Comparison of ENCODE assay signal across 27 cellular contexts in genomic region chr10:78957471-78958039, GRCh38.
A peak's percentile ranks its signal among the peaks of the same experiment; 100 is the strongest.
DNase-seq lines count a peak whose midpoint lies in the region; ATAC-seq and TF ChIP-seq lines count a peak whose summit lies in the region.
"Had no signal": no experiment of that assay in that cellular context is flagged by ENCODE, and none has a peak within 500 bp of the region (broad histone marks: within the 10 kb centered on the region; RNA-seq: fewer than 3 reads in every experiment).

No MANE protein-coding gene starts in this region.

- in situ Hi-C loops in GM23248 (cut with MboI) = no loop called here

- H3F3A ChIP-seq in GM23248 (ENCODE audit: insufficient read depth) = peaks cover 15% of the 10 kb centered on the region
- no peaks in the 10 kb centered on the region for H3F3A ChIP-seq in PC-3 (ENCODE audit: low read length, unreplicated experiment)

- DNase-seq in GM23248 = peak; percentile 82
- DNase-seq in PC-3 = peak; percentile 49
- no peak for DNase-seq in central memory CD8-positive, alpha-beta T cell (ENCODE audit: low spot score in 2 of 2)
- DNase-seq in smooth muscle cell of the brain vasculature (ENCODE audit: low read depth, low spot score) = peak; percentile 24
- no peak for DNase-seq in hepatic stellate cell (ENCODE audit: low spot score)
- no peak for DNase-seq in stimulated activated CD8-positive, alpha-beta memory T cell treated with anti-CD3 and anti-CD28 coated beads, Interleukin-4, amount 100 ng/mL, for 48 hours
- DNase-seq: activated CD4-positive, alpha-beta T cell treated with anti-CD3 and anti-CD28 coated beads, Interleukin-2, amount 50 U/mL, for 48 hours; activated CD8-positive, alpha-beta memory T cell treated with anti-CD3 and anti-CD28 coated beads, Interleukin-2, amount 50 U/mL, for 4 hours; activated naive CD4-positive, alpha-beta T cell treated with anti-CD3 and anti-CD28 coated beads, Interleukin-2, amount 50 U/mL, for 16 hours; Caco-2; cerebellar nuclear complex; DMS79 treated with DMSO at 0.1 percent for 48 hours; natural killer cell; NCI-H2081; NCI-H748 treated with DMSO at 0.1 percent for 48 hours; ovary; retina; RPMI8226; stimulated activated CD4-positive, alpha-beta T cell treated with anti-CD3 and anti-CD28 coated beads, Interleukin-2, amount 100 ng/mL, for 24 hours; T-helper 1 cell; transverse colon had no signal

- H3K36me3 Mint-ChIP-seq in central memory CD8-positive, alpha-beta T cell (ENCODE audit: insufficient read depth) = no peaks in the 10 kb centered on the region
- H3K36me3 Mint-ChIP-seq: IgD-negative memory B cell, natural killer cell had no signal

- H3K27me3 ChIP-seq in GM23248 (replicated peaks; ENCODE audit: insufficient read depth) = no peaks in the 10 kb centered on the region
- H3K27me3 ChIP-seq in PC-3 (ENCODE audit: low read length) = no peaks in the 10 kb centered on the region
- H3K27me3 ChIP-seq: ovary, transverse colon had no signal

- H3K4me1 ChIP-seq in GM23248 (ENCODE audit: insufficient read depth) = peaks cover 3% of the 10 kb centered on the region
- H3K4me1 ChIP-seq in PC-3 (ENCODE audit: insufficient read depth, low read length) = peaks cover 15% of the 10 kb centered on the region
- H3K4me1 ChIP-seq: Caco-2 had no signal

- no peaks in the 10 kb centered on the region for H3K27me3 Mint-ChIP-seq in central memory CD8-positive, alpha-beta T cell
- H3K27me3 Mint-ChIP-seq: IgD-negative memory B cell had no signal

- H3K9me3 ChIP-seq in GM23248 (ENCODE audit: low read depth) (no peaks in the 10 kb centered on the region), PC-3 (ENCODE audit: low read length) (no peaks in the 10 kb centered on the region)
- H3K9me3 ChIP-seq: Caco-2, ovary, transverse colon had no signal

- H3K9me3 Mint-ChIP-seq in central memory CD8-positive, alpha-beta T cell = no peaks in the 10 kb centered on the region
- H3K9me3 Mint-ChIP-seq: activated T-helper 1 cell treated with anti-CD3 and anti-CD28 coated beads, Interleukin-12 subunit alpha, Interleukin-12 subunit beta, Interleukin-2, Interleukin-4 antibody, amounts not matched to agents 30 ng/mL and 10 ng/mL and 1 ng/mL, durations not matched to agents 14 hours and 24 hours and 36 hours; GM23338; IgD-negative memory B cell; natural killer cell had no signal

- 28 to 36% methylated on average over 2 of the region's 2 CpGs for WGBS in GM23248 (ENCODE audit: low coverage in 1 of 2, low lambda C conversion rate in 2 of 2, missing lambda C conversion rate in 2 of 2), 2 experiments

- no TSS peak for BruUV-seq in PC-3 (replicated peaks; lab: Mats Ljungman, UMichigan)

- intact Hi-C loops in PC-3 (cut with micrococcal nuclease) = no loop called here

- TF ChIP-seq CTCF in PC-3 (conservative IDR thresholded peaks at IDR 0.05; ENCODE audit: low read depth, low read length) = no peak

- H3K4me2 ChIP-seq in GM23248 (ENCODE audit: unreplicated experiment) = no peak overlapping the region
- H3K4me2 ChIP-seq in PC-3 (ENCODE audit: low read length) = no peak overlapping the region
- H3K4me2 ChIP-seq: GM23338, smooth muscle cell had no signal

- H2AFZ ChIP-seq in GM23248 (no peak overlapping the region), PC-3 (ENCODE audit: low read length) (no peak overlapping the region)
- H2AFZ ChIP-seq: GM23338 had no signal

- H3K79me2 ChIP-seq in GM23248 (ENCODE audit: insufficient read depth) (no peaks in the 10 kb centered on the region), PC-3 (ENCODE audit: low read length) (no peaks in the 10 kb centered on the region)

- H4K20me1 ChIP-seq in GM23248 (ENCODE audit: insufficient read depth) = no peaks in the 10 kb centered on the region
- no peaks in the 10 kb centered on the region for H4K20me1 ChIP-seq in PC-3 (ENCODE audit: low read length)

- H3K36me3 ChIP-seq in GM23248 (ENCODE audit: low read depth) (no peaks in the 10 kb centered on the region), PC-3 (ENCODE audit: low read depth, low read length) (no peaks in the 10 kb centered on the region)
- H3K36me3 ChIP-seq: ovary, transverse colon had no signal

- H3K9ac ChIP-seq in GM23248 = no peak overlapping the region
- no peak overlapping the region for H3K9ac ChIP-seq in PC-3 (ENCODE audit: low read length)

- no peak overlapping the region for H3K4me3 Mint-ChIP-seq in central memory CD8-positive, alpha-beta T cell
- H3K4me3 Mint-ChIP-seq: activated T-helper 1 cell treated with anti-CD3 and anti-CD28 coated beads, Interleukin-12 subunit alpha, Interleukin-12 subunit beta, Interleukin-2, Interleukin-4 antibody, amounts not matched to agents 30 ng/mL and 10 ng/mL and 1 ng/mL, durations not matched to agents 14 hours and 24 hours and 36 hours; GM23338; IgD-negative memory B cell; natural killer cell had no signal

- POLR2A ChIA-PET in PC-3 (lab: Charles Lee; ENCODE audit: unreplicated experiment) = interaction anchor here (0.6 kb wide), 1 partner anchor 15 kb away, joined by 3 read pairs; no protein-coding TSS in a partner anchor

- H3K27ac Mint-ChIP-seq in central memory CD8-positive, alpha-beta T cell (ENCODE audit: low read depth) = peak overlapping the region; percentile 7
- H3K27ac Mint-ChIP-seq: activated T-helper 1 cell treated with anti-CD3 and anti-CD28 coated beads, Interleukin-12 subunit alpha, Interleukin-12 subunit beta, Interleukin-2, Interleukin-4 antibody, amounts not matched to agents 30 ng/mL and 10 ng/mL and 1 ng/mL, durations not matched to agents 14 hours and 24 hours and 36 hours; GM23338; IgD-negative memory B cell; natural killer cell had no signal

- no peak for ATAC-seq in PC-3
- ATAC-seq in central memory CD8-positive, alpha-beta T cell (replicated peaks; ENCODE audit: extremely low read depth, poor library complexity, severe bottlenecking) = no peak
- ATAC-seq in GM21576 (IDR thresholded peaks at IDR 0.05; ENCODE audit: unreplicated experiment) = no peak
- ATAC-seq: GM23338, natural killer cell had no signal

- H3K27ac ChIP-seq in GM23248 = no peak overlapping the region
- no peak overlapping the region for H3K27ac ChIP-seq in PC-3 (ENCODE audit: low read length)
- H3K27ac ChIP-seq: C4-2B, ovary, transverse colon had no signal

- CTCF ChIA-PET in PC-3 (lab: Charles Lee) = no interaction called here

- H3K9me2 ChIP-seq in GM23248 (ENCODE audit: insufficient read depth) (no peaks in the 10 kb centered on the region), PC-3 (replicated peaks; ENCODE audit: low read length) (no peaks in the 10 kb centered on the region)

- no peaks in the 10 kb centered on the region for H3K4me1 Mint-ChIP-seq in central memory CD8-positive, alpha-beta T cell

- H3K4me3 ChIP-seq in GM23248 (no peak overlapping the region), PC-3 (ENCODE audit: low read length) (no peak overlapping the region)
- H3K4me3 ChIP-seq: GM23338, ovary, smooth muscle cell, transverse colon had no signal

Comparison
In these comparisons a context has a peak if more than half of its experiments do, and no peak if none do; other contexts are left out.
1. DNase-seq: peak in GM23248 (single experiment), PC-3 (single experiment) and smooth muscle cell of the brain vasculature (single experiment); none in central memory CD8-positive, alpha-beta T cell (0 of 2), hepatic stellate cell (single experiment) and stimulated activated CD8-positive, alpha-beta memory T cell treated with anti-CD3 and anti-CD28 coated beads, Interleukin-4, amount 100 ng/mL, for 48 hours (single experiment).